8 cellular contexts compared by ENCODE assay signal in the genomic region with DNA sequence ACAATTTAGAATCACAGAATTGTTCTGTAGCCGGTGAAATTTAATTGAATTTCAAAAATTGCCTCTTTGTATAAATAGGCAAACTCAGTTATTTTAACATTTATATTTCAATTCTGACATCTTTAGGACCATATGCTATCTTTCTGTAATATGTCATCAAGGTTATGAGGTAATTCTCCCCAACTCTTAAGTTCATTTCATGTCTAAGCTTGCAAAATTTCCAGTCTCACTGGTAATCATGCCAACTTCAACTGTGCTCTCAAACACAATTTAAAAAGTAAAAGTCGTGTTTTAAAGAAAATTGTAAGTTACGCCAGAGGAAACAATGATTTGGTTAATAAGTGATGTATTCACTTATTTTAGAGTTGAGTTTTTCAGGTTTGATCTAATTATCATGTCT. TPM values are rescaled to one million over a fixed set of nuclear protein-coding genes. Genes with fewer than 3 reads are reported as not detected.
DNase-seq lines count a peak whose midpoint lies in the region; ATAC-seq, FAIRE-seq and TF ChIP-seq lines count a peak whose summit lies in the region.

No MANE protein-coding gene starts in this region.

- peaks cover 44 to 46% of the 10 kb centered on the region in 2 donors for H3K4me1 Mint-ChIP-seq in natural killer cell

- H3K9me3 Mint-ChIP-seq in natural killer cell = no peaks in the 10 kb centered on the region

- CTCF ChIA-PET in HEK293 (lab: Yijun Ruan, JAX) = interaction anchor here (0.6 to 3.6 kb wide), 32 partner anchors 9 to 720 kb away, joined by 3 to 29 read pairs (median 5); a partner anchor contains a TSS

- no peaks in the 10 kb centered on the region for H3K27me3 Mint-ChIP-seq in natural killer cell (ENCODE audit: low read depth in 2 of 2)

- DNase-seq in bronchial epithelial cell (ENCODE audit: low read depth) = peak; percentile 79
- no peak for DNase-seq in natural killer cell
- no peak for DNase-seq in glomerular visceral epithelial cell (ENCODE audit: extremely low spot score)
- no peak for DNase-seq in GM13977 (ENCODE audit: low spot score)
- DNase-seq in DMS 273 treated with DMSO at 0.1 percent for 48 hours (lab: John Stamatoyannopoulos, UW) = no peak

- peaks cover 6% of the 10 kb centered on the region; the same call in 1 of the 2 replicates for H4K20me1 ChIP-seq in BLaER1

- H3K4me2 ChIP-seq in BLaER1 = peak overlapping the region; percentile 90

- intact Hi-C loops in natural killer cell (cut with micrococcal nuclease) = no loop called here

- POLR2A ChIA-PET in HEK293 (lab: Yijun Ruan, JAX) = interaction anchor here (1.5 to 3.6 kb wide), 5 partner anchors 9 to 165 kb away, joined by 3 to 66 read pairs (median 17); a partner anchor contains a TSS

- H3K36me3 Mint-ChIP-seq in natural killer cell = no peaks in the 10 kb centered on the region

- TF ChIP-seq CTCF in HEK293 (tag by site-specific recombination; IDR thresholded peaks at IDR 0.05) (no peak), bronchial epithelial cell (IDR thresholded peaks at IDR 0.05; ENCODE audit: insufficient read depth, low read length, severe bottlenecking) (no peak), natural killer cell (IDR thresholded peaks at IDR 0.05) (no peak), GM13977 (IDR thresholded peaks at IDR 0.05; ENCODE audit: extremely low read depth, insufficient read depth, missing control alignments) (no peak)

- peak overlapping the region; percentile 93 to 98 for H3K27ac Mint-ChIP-seq in natural killer cell

- H3K4me3 Mint-ChIP-seq in natural killer cell = peak overlapping the region; percentile 97

- in situ Hi-C loops in GM13977 (cut with MboI; ENCODE audit: low pct_unique_long_range_greater_than_20kb, low sequenced_read_pairs, unreplicated experiment) = no loop called here

- H3K4me3 ChIP-seq in BLaER1 (no peak overlapping the region), HEK293 (ENCODE audit: low read depth, low read length) (no peak overlapping the region; the same call in 1 of the 2 replicates), bronchial epithelial cell (ENCODE audit: low read depth, low read length) (no peak overlapping the region)

- no peak for FAIRE-seq in bronchial epithelial cell (lab: Jason Lieb, UNC)

- H3K27ac ChIP-seq in BLaER1 = no peak overlapping the region
- H3K27ac ChIP-seq in HEK293 (ENCODE audit: extremely low read depth, low read depth, low read length) = no peak overlapping the region

- ATAC-seq in natural killer cell (no peak), GM21423 (IDR thresholded peaks at IDR 0.05; ENCODE audit: unreplicated experiment) (no peak)

- H3K9me3 ChIP-seq in BLaER1 (no peaks in the 10 kb centered on the region), HEK293 (ENCODE audit: control insufficient read depth, insufficient read depth, low read depth, low read length) (no peaks in the 10 kb centered on the region)

- H3K4me1 ChIP-seq in BLaER1 (peaks cover 37% of the 10 kb centered on the region), HEK293 (ENCODE audit: control insufficient read depth, insufficient read depth, low read length) (peaks cover 34% of the 10 kb centered on the region)

- H3K36me3 ChIP-seq in BLaER1 (no peaks in the 10 kb centered on the region), HEK293 (ENCODE audit: control insufficient read depth in 2 of 2, insufficient read depth in 1 of 2, low read length in 2 of 2) (no peaks in the 10 kb centered on the region), bronchial epithelial cell (ENCODE audit: control insufficient read depth, insufficient read depth, low read length) (peaks cover 2% of the 10 kb centered on the region)

- H3K27me3 ChIP-seq in BLaER1 (no peaks in the 10 kb centered on the region), bronchial epithelial cell (ENCODE audit: control insufficient read depth, insufficient read depth, low read length) (no peaks in the 10 kb centered on the region)

- no peak overlapping the region for H3K9ac ChIP-seq in BLaER1

TF ChIP-seq in HEK293, 187 proteins besides CTCF, POLR2A, EP300 and RAD21:
- TF ChIP-seq ZNF112 (tag by site-specific recombination; IDR thresholded peaks at IDR 0.05) (no peak), ZNF561 (tag by site-specific recombination; IDR thresholded peaks at IDR 0.05; ENCODE audit: borderline replicate concordance) (no peak), PRDM1 (tag by site-specific recombination; IDR thresholded peaks at IDR 0.05) (peak; percentile 41; the same call in 1 of the 2 replicates), ZBTB21 (tag by site-specific recombination; IDR thresholded peaks at IDR 0.05) (peak; percentile 35; the same call in 1 of the 2 replicates), ZNF16 (tag by site-specific recombination; IDR thresholded peaks at IDR 0.05; ENCODE audit: low read depth) (no peak), MYNN (tag by site-specific recombination; IDR thresholded peaks at IDR 0.05; ENCODE audit: borderline replicate concordance) (peak; percentile 67; the same call in 1 of the 2 replicates), ZNF416 (tag by site-specific recombination; IDR thresholded peaks at IDR 0.05) (no peak), ZNF629 (tag by site-specific recombination; IDR thresholded peaks at IDR 0.05) (peak; percentile 76), OSR2 (tag by site-specific recombination; IDR thresholded peaks at IDR 0.05) (no peak), YY2 (tag by site-specific recombination; IDR thresholded peaks at IDR 0.05) (no peak), BCL11B (tag by site-specific recombination; IDR thresholded peaks at IDR 0.05; ENCODE audit: low read depth) (no peak)
- TF ChIP-seq, protein P1, sequence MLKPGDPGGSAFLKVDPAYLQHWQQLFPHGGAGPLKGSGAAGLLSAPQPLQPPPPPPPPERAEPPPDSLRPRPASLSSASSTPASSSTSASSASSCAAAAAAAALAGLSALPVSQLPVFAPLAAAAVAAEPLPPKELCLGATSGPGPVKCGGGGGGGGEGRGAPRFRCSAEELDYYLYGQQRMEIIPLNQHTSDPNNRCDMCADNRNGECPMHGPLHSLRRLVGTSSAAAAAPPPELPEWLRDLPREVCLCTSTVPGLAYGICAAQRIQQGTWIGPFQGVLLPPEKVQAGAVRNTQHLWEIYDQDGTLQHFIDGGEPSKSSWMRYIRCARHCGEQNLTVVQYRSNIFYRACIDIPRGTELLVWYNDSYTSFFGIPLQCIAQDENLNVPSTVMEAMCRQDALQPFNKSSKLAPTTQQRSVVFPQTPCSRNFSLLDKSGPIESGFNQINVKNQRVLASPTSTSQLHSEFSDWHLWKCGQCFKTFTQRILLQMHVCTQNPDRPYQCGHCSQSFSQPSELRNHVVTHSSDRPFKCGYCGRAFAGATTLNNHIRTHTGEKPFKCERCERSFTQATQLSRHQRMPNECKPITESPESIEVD (tag by site-specific recombination; IDR thresholded peaks at IDR 0.05) = peak; percentile 80; the same call in 1 of the 2 replicates
- TF ChIP-seq, protein P2, sequence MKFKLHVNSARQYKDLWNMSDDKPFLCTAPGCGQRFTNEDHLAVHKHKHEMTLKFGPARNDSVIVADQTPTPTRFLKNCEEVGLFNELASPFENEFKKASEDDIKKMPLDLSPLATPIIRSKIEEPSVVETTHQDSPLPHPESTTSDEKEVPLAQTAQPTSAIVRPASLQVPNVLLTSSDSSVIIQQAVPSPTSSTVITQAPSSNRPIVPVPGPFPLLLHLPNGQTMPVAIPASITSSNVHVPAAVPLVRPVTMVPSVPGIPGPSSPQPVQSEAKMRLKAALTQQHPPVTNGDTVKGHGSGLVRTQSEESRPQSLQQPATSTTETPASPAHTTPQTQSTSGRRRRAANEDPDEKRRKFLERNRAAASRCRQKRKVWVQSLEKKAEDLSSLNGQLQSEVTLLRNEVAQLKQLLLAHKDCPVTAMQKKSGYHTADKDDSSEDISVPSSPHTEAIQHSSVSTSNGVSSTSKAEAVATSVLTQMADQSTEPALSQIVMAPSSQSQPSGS (tag by site-specific recombination; IDR thresholded peaks at IDR 0.05; ENCODE audit: low read depth) = peak; percentile 34; the same call in 1 of the 2 replicates
- TF ChIP-seq, protein P3, sequence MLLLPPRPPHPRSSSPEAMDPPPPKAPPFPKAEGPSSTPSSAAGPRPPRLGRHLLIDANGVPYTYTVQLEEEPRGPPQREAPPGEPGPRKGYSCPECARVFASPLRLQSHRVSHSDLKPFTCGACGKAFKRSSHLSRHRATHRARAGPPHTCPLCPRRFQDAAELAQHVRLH (tag by site-specific recombination; IDR thresholded peaks at IDR 0.05) = no peak
- TF ChIP-seq, protein P4, sequence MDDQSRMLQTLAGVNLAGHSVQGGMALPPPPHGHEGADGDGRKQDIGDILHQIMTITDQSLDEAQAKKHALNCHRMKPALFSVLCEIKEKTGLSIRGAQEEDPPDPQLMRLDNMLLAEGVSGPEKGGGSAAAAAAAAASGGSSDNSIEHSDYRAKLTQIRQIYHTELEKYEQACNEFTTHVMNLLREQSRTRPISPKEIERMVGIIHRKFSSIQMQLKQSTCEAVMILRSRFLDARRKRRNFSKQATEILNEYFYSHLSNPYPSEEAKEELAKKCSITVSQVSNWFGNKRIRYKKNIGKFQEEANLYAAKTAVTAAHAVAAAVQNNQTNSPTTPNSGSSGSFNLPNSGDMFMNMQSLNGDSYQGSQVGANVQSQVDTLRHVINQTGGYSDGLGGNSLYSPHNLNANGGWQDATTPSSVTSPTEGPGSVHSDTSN (CRISPR knock-in tag; IDR thresholded peaks at IDR 0.05) = no peak
- TF ChIP-seq, protein P5, sequence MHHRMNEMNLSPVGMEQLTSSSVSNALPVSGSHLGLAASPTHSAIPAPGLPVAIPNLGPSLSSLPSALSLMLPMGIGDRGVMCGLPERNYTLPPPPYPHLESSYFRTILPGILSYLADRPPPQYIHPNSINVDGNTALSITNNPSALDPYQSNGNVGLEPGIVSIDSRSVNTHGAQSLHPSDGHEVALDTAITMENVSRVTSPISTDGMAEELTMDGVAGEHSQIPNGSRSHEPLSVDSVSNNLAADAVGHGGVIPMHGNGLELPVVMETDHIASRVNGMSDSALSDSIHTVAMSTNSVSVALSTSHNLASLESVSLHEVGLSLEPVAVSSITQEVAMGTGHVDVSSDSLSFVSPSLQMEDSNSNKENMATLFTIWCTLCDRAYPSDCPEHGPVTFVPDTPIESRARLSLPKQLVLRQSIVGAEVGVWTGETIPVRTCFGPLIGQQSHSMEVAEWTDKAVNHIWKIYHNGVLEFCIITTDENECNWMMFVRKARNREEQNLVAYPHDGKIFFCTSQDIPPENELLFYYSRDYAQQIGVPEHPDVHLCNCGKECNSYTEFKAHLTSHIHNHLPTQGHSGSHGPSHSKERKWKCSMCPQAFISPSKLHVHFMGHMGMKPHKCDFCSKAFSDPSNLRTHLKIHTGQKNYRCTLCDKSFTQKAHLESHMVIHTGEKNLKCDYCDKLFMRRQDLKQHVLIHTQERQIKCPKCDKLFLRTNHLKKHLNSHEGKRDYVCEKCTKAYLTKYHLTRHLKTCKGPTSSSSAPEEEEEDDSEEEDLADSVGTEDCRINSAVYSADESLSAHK (tag by site-specific recombination; IDR thresholded peaks at IDR 0.05) = no peak
TF ChIP-seq in HEK293: peak in this region for 6.

RNA-seq across cellular contexts. Expression of a gene that starts 1.4 kb away (rescaled TPM):
- total RNA-seq in bronchial epithelial cell (39.0 and 85.9 TPM in 2 replicates), natural killer cell (10 to 100 TPM; 37.3 to 66.6 (median 56.8) TPM)

RNA-seq across cellular contexts. Expression of a gene that starts 42.7 kb away (rescaled TPM):
- total RNA-seq in bronchial epithelial cell (0.13 TPM in 1 of 2 replicates, not detected in the other), natural killer cell (under 1 TPM; 0.66 to 0.93 (median 0.73) TPM)
